ENCODE assay signal across 1 cellular context in genomic region chr1:51526248-51526647, GRCh38.
A peak's percentile ranks its signal among the peaks of the same experiment; 100 is the strongest.
TF ChIP-seq lines count a peak whose summit lies in the region.

No MANE protein-coding gene starts in this region.

TF ChIP-seq in K562, 482 proteins besides CTCF, POLR2A, EP300 and RAD21 (continued from another document and continues in another):
- TF ChIP-seq ZNF518B (CRISPR knock-in tag; IDR thresholded peaks at IDR 0.05) (no peak), NFATC3 (IDR thresholded peaks at IDR 0.05) (no peak), MBD2 (IDR thresholded peaks at IDR 0.05; ENCODE audit: borderline replicate concordance, low read depth) (no peak), TCF7L2 (IDR thresholded peaks at IDR 0.05; ENCODE audit: low read depth, low read length) (no peak), MEF2A (IDR thresholded peaks at IDR 0.05; ENCODE audit: control insufficient read depth, low read depth, low read length) (0 out of 2 replicates have a peak, but pooled peaks have one; percentile 61), ARID1B (IDR thresholded peaks at IDR 0.05) (peak; percentile 70; the same call in 1 of the 2 replicates), MITF (IDR thresholded peaks at IDR 0.05) (no peak), ZNF354B (CRISPR knock-in tag; IDR thresholded peaks at IDR 0.05) (no peak), TCF3 (CRISPR knock-in tag; IDR thresholded peaks at IDR 0.05) (peak; percentile 54), JUNB (CRISPR knock-in tag; conservative IDR thresholded peaks at IDR 0.05) (no peak), CHD4 (IDR thresholded peaks at IDR 0.05; ENCODE audit: insufficient read depth, insufficient replicate concordance, low read depth, low read length, poor library complexity, severe bottlenecking) (no peak), SMARCB1 (IDR thresholded peaks at IDR 0.05; ENCODE audit: insufficient read length, low read depth) (no peak), MCM7 (IDR thresholded peaks at IDR 0.05) (no peak), JUND (IDR thresholded peaks at IDR 0.05; ENCODE audit: borderline replicate concordance, low read depth, low read length) (peak; percentile 58; the same call in 1 of the 2 replicates), JUND (tag; IDR thresholded peaks at IDR 0.05; ENCODE audit: borderline replicate concordance, low read depth, low read length) (0 out of 3 replicates have a peak, but pooled peaks have one; percentile 20), TFAM (CRISPR knock-in tag; conservative IDR thresholded peaks at IDR 0.05) (no peak), MIER1 (IDR thresholded peaks at IDR 0.05; ENCODE audit: low read depth) (no peak), TAF9B (IDR thresholded peaks at IDR 0.05; ENCODE audit: partially characterized antibody) (no peak), FOXJ2 (tag; IDR thresholded peaks at IDR 0.05) (no peak), CBFA2T2 (conservative IDR thresholded peaks at IDR 0.05) (no peak), MBD1 (CRISPR knock-in tag; IDR thresholded peaks at IDR 0.05) (no peak), MLX (CRISPR knock-in tag; conservative IDR thresholded peaks at IDR 0.05) (no peak), NR2C1 (IDR thresholded peaks at IDR 0.05) (no peak), NR2C1 (tag; IDR thresholded peaks at IDR 0.05) (no peak), LARP7 (IDR thresholded peaks at IDR 0.05) (no peak), MCM2 (IDR thresholded peaks at IDR 0.05; ENCODE audit: low read depth) (no peak), PKNOX1 (IDR thresholded peaks at IDR 0.05) (peak; percentile 90), CTBP1 (IDR thresholded peaks at IDR 0.05; ENCODE audit: borderline replicate concordance) (0 out of 2 replicates have a peak, but pooled peaks have one; percentile 21), DMBX1 (CRISPR knock-in tag; IDR thresholded peaks at IDR 0.05; ENCODE audit: borderline replicate concordance) (0 out of 2 replicates have a peak, but pooled peaks have one; percentile 20), PCBP2 (IDR thresholded peaks at IDR 0.05; ENCODE audit: low read depth, low read length, poor library complexity, severe bottlenecking) (no peak), ADNP (tag; IDR thresholded peaks at IDR 0.05) (no peak), ZNF785 (CRISPR knock-in tag; IDR thresholded peaks at IDR 0.05) (no peak), ZNF699 (CRISPR knock-in tag; IDR thresholded peaks at IDR 0.05; ENCODE audit: insufficient replicate concordance) (no peak), ZKSCAN3 (CRISPR knock-in tag; IDR thresholded peaks at IDR 0.05) (no peak), ZNF431 (CRISPR knock-in tag; IDR thresholded peaks at IDR 0.05) (no peak), SIN3B (IDR thresholded peaks at IDR 0.05; ENCODE audit: low read depth) (no peak), ZC3H4 (CRISPR knock-in tag; IDR thresholded peaks at IDR 0.05; ENCODE audit: borderline replicate concordance) (no peak)
- TF ChIP-seq, protein P1, sequence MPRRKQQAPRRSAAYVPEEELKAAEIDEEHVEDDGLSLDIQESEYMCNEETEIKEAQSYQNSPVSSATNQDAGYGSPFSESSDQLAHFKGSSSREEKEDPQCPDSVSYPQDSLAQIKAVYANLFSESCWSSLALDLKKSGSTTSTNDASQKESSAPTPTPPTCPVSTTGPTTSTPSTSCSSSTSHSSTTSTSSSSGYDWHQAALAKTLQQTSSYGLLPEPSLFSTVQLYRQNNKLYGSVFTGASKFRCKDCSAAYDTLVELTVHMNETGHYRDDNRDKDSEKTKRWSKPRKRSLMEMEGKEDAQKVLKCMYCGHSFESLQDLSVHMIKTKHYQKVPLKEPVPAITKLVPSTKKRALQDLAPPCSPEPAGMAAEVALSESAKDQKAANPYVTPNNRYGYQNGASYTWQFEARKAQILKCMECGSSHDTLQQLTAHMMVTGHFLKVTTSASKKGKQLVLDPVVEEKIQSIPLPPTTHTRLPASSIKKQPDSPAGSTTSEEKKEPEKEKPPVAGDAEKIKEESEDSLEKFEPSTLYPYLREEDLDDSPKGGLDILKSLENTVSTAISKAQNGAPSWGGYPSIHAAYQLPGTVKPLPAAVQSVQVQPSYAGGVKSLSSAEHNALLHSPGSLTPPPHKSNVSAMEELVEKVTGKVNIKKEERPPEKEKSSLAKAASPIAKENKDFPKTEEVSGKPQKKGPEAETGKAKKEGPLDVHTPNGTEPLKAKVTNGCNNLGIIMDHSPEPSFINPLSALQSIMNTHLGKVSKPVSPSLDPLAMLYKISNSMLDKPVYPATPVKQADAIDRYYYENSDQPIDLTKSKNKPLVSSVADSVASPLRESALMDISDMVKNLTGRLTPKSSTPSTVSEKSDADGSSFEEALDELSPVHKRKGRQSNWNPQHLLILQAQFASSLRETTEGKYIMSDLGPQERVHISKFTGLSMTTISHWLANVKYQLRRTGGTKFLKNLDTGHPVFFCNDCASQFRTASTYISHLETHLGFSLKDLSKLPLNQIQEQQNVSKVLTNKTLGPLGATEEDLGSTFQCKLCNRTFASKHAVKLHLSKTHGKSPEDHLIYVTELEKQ (CRISPR knock-in tag; IDR thresholded peaks at IDR 0.05): no peak
- TF ChIP-seq, protein P2, sequence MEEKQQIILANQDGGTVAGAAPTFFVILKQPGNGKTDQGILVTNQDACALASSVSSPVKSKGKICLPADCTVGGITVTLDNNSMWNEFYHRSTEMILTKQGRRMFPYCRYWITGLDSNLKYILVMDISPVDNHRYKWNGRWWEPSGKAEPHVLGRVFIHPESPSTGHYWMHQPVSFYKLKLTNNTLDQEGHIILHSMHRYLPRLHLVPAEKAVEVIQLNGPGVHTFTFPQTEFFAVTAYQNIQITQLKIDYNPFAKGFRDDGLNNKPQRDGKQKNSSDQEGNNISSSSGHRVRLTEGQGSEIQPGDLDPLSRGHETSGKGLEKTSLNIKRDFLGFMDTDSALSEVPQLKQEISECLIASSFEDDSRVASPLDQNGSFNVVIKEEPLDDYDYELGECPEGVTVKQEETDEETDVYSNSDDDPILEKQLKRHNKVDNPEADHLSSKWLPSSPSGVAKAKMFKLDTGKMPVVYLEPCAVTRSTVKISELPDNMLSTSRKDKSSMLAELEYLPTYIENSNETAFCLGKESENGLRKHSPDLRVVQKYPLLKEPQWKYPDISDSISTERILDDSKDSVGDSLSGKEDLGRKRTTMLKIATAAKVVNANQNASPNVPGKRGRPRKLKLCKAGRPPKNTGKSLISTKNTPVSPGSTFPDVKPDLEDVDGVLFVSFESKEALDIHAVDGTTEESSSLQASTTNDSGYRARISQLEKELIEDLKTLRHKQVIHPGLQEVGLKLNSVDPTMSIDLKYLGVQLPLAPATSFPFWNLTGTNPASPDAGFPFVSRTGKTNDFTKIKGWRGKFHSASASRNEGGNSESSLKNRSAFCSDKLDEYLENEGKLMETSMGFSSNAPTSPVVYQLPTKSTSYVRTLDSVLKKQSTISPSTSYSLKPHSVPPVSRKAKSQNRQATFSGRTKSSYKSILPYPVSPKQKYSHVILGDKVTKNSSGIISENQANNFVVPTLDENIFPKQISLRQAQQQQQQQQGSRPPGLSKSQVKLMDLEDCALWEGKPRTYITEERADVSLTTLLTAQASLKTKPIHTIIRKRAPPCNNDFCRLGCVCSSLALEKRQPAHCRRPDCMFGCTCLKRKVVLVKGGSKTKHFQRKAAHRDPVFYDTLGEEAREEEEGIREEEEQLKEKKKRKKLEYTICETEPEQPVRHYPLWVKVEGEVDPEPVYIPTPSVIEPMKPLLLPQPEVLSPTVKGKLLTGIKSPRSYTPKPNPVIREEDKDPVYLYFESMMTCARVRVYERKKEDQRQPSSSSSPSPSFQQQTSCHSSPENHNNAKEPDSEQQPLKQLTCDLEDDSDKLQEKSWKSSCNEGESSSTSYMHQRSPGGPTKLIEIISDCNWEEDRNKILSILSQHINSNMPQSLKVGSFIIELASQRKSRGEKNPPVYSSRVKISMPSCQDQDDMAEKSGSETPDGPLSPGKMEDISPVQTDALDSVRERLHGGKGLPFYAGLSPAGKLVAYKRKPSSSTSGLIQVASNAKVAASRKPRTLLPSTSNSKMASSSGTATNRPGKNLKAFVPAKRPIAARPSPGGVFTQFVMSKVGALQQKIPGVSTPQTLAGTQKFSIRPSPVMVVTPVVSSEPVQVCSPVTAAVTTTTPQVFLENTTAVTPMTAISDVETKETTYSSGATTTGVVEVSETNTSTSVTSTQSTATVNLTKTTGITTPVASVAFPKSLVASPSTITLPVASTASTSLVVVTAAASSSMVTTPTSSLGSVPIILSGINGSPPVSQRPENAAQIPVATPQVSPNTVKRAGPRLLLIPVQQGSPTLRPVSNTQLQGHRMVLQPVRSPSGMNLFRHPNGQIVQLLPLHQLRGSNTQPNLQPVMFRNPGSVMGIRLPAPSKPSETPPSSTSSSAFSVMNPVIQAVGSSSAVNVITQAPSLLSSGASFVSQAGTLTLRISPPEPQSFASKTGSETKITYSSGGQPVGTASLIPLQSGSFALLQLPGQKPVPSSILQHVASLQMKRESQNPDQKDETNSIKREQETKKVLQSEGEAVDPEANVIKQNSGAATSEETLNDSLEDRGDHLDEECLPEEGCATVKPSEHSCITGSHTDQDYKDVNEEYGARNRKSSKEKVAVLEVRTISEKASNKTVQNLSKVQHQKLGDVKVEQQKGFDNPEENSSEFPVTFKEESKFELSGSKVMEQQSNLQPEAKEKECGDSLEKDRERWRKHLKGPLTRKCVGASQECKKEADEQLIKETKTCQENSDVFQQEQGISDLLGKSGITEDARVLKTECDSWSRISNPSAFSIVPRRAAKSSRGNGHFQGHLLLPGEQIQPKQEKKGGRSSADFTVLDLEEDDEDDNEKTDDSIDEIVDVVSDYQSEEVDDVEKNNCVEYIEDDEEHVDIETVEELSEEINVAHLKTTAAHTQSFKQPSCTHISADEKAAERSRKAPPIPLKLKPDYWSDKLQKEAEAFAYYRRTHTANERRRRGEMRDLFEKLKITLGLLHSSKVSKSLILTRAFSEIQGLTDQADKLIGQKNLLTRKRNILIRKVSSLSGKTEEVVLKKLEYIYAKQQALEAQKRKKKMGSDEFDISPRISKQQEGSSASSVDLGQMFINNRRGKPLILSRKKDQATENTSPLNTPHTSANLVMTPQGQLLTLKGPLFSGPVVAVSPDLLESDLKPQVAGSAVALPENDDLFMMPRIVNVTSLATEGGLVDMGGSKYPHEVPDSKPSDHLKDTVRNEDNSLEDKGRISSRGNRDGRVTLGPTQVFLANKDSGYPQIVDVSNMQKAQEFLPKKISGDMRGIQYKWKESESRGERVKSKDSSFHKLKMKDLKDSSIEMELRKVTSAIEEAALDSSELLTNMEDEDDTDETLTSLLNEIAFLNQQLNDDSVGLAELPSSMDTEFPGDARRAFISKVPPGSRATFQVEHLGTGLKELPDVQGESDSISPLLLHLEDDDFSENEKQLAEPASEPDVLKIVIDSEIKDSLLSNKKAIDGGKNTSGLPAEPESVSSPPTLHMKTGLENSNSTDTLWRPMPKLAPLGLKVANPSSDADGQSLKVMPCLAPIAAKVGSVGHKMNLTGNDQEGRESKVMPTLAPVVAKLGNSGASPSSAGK (IDR thresholded peaks at IDR 0.05): peak; percentile 25; the same call in 1 of the 2 replicates
